ENCODE assay signal across 10 cellular contexts in the genomic region with DNA sequence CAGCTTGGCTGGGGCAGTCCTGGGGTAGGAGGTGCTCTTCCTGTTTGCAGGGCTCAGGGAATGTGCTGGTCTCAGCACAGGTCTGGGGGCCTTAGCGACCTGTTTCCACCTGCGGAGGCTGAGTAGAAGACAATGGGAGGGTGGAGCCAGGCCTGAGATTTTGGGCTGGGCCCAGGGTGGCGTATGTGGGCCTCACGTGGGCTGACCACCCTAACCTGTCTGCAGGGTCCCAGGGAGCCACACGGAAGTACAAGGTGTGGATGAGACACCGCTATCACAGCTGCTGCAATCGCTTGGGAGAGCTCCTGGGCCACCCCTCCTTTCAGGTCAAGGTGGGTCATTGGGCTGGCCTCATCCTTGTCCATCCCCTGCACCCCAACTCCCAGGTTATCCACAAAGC. TPM values are rescaled to one million over a fixed set of nuclear protein-coding genes. Genes with fewer than 3 reads are reported as not detected.
DNase-seq lines count a peak whose midpoint lies in the region; ATAC-seq and TF ChIP-seq lines count a peak whose summit lies in the region.
"Had no signal": no experiment of that assay in that cellular context is flagged by ENCODE, and none has a peak within 500 bp of the region (broad histone marks: within the 10 kb centered on the region; RNA-seq: fewer than 3 reads in every experiment).

No MANE protein-coding gene starts in this region.

- H3K4me3 Mint-ChIP-seq in natural killer cell treated with Interleukin-12 subunit alpha and Interleukin-12 subunit beta and Interleukin-15 and Interleukin-18, amount 100 ng/mL, for 72 hours: peak overlapping the region; percentile 86

- H3K4me1 ChIP-seq in BLaER1 treated with 17β-estradiol and CSF1 and Interleukin-3, amounts not matched to agents 10 nM and 100 nM: peaks cover 20 to 33% (median 24%) of the 10 kb centered on the region in 10 experiments
- peaks cover 4% of the 10 kb centered on the region for H3K4me1 ChIP-seq in KMS-11 (ENCODE audit: low read depth, poor library complexity, severe bottlenecking)

- no peak overlapping the region for H2AFZ ChIP-seq in KMS-11 (ENCODE audit: low read depth)

- peak overlapping the region; percentile 77 to 93 for H3K27ac Mint-ChIP-seq in natural killer cell treated with Interleukin-12 subunit alpha and Interleukin-12 subunit beta and Interleukin-15 and Interleukin-18, amount 100 ng/mL, for 72 hours

- H3K4me3 ChIP-seq in BLaER1 treated with 17β-estradiol and CSF1 and Interleukin-3, amounts not matched to agents 10 nM and 100 nM: peak overlapping the region; percentile 89 to 100 (median 98)
- H3K4me3 ChIP-seq in KMS-11 (IDR thresholded peaks at IDR 0.05; ENCODE audit: insufficient read depth, low read depth, low read length) (no peak overlapping the region), coronary artery (peak overlapping the region; percentile 93)

- no peaks in the 10 kb centered on the region for H3K9me3 ChIP-seq in BLaER1 treated with 17β-estradiol and CSF1 and Interleukin-3, amounts not matched to agents 10 nM and 100 nM (replicated peaks in 1 of 11)
- H3K9me3 ChIP-seq: neutrophil had no signal

- peaks cover 24% of the 10 kb centered on the region in 2 donors for H3K4me1 Mint-ChIP-seq in natural killer cell treated with Interleukin-12 subunit alpha and Interleukin-12 subunit beta and Interleukin-15 and Interleukin-18, amount 100 ng/mL, for 72 hours (ENCODE audit: low read depth in 2 of 2)

- H3K27ac ChIP-seq in BLaER1 treated with 17β-estradiol and CSF1 and Interleukin-3, amounts not matched to agents 10 nM and 100 nM: peak overlapping the region in 10 of 11 experiments; percentile 75 to 91 (median 88); a peak in 17 of 22 replicates
- H3K27ac ChIP-seq in KMS-11 (no peak overlapping the region), coronary artery (no peak overlapping the region)

- no peaks in the 10 kb centered on the region for H3K27me3 Mint-ChIP-seq in natural killer cell treated with Interleukin-12 subunit alpha and Interleukin-12 subunit beta and Interleukin-15 and Interleukin-18, amount 100 ng/mL, for 72 hours

- no peaks in the 10 kb centered on the region for H3K9me3 Mint-ChIP-seq in natural killer cell treated with Interleukin-12 subunit alpha and Interleukin-12 subunit beta and Interleukin-15 and Interleukin-18, amount 100 ng/mL, for 72 hours

- no peak for DNase-seq in coronary artery (ENCODE audit: low spot score)
- no peak for DNase-seq in natural killer cell treated with Interleukin-12 subunit alpha and Interleukin-12 subunit beta and Interleukin-15 and Interleukin-18, amount 100 ng/mL, for 72 hours (ENCODE audit: low spot score)
- no peak for DNase-seq in COLO668 (lab: John Stamatoyannopoulos, UW; ENCODE audit: unreplicated experiment)
- no peak for DNase-seq in stimulated activated CD4-positive, alpha-beta T cell treated with anti-CD3 and anti-CD28 coated beads, Interleukin-4, amount 100 ng/mL, for 4 hours
- DNase-seq: KG1 had no signal

- peaks cover 0 to 79% (median 68%) of the 10 kb centered on the region in 11 experiments; a peak in 18 of 22 replicates for H4K20me1 ChIP-seq in BLaER1 treated with 17β-estradiol and CSF1 and Interleukin-3, amounts not matched to agents 10 nM and 100 nM
- no peaks in the 10 kb centered on the region for H4K20me1 ChIP-seq in KMS-11 (ENCODE audit: insufficient read depth)

- peak overlapping the region; percentile 87 to 100 (median 96) for H3K4me2 ChIP-seq in BLaER1 treated with 17β-estradiol and CSF1 and Interleukin-3, amounts not matched to agents 10 nM and 100 nM
- peak overlapping the region; percentile 57 for H3K4me2 ChIP-seq in KMS-11

- no peaks in the 10 kb centered on the region for H3K27me3 ChIP-seq in BLaER1 treated with 17β-estradiol and CSF1 and Interleukin-3, amounts not matched to agents 10 nM and 100 nM
- H3K27me3 ChIP-seq in KMS-11 (ENCODE audit: insufficient read depth, low read depth): no peaks in the 10 kb centered on the region

- TF ChIP-seq CTCF in KMS-11 (conservative IDR thresholded peaks at IDR 0.05; ENCODE audit: low read depth, low read length): no peak
- TF ChIP-seq CTCF in coronary artery (IDR thresholded peaks at IDR 0.05): no peak

- peak overlapping the region; percentile 86 to 97 (median 90) for H3K9ac ChIP-seq in BLaER1 treated with 17β-estradiol and CSF1 and Interleukin-3, amounts not matched to agents 10 nM and 100 nM
- H3K9ac ChIP-seq in KMS-11: peak overlapping the region; percentile 68; the same call in 1 of the 2 replicates

- ATAC-seq in natural killer cell treated with Interleukin-12 subunit alpha and Interleukin-12 subunit beta and Interleukin-15 and Interleukin-18, amount 100 ng/mL, for 72 hours: no peak
- ATAC-seq in HG03460 (IDR thresholded peaks at IDR 0.05; ENCODE audit: unreplicated experiment): no peak
- no peak for ATAC-seq in HG02840 (IDR thresholded peaks at IDR 0.05; ENCODE audit: low FRiP score, unreplicated experiment)

- peaks cover 20 to 58% (median 54%) of the 10 kb centered on the region in 11 experiments for H3K36me3 ChIP-seq in BLaER1 treated with 17β-estradiol and CSF1 and Interleukin-3, amounts not matched to agents 10 nM and 100 nM
- no peaks in the 10 kb centered on the region for H3K36me3 ChIP-seq in KMS-11 (ENCODE audit: insufficient read depth)

- H3K36me3 Mint-ChIP-seq in natural killer cell treated with Interleukin-12 subunit alpha and Interleukin-12 subunit beta and Interleukin-15 and Interleukin-18, amount 100 ng/mL, for 72 hours: no peaks in the 10 kb centered on the region

- peaks cover 32% of the 10 kb centered on the region for H3K79me2 ChIP-seq in KMS-11 (ENCODE audit: insufficient read depth, low read depth)

RNA-seq across cellular contexts. Expression of a gene that starts 1.1 kb away (rescaled TPM):
- 10 to 100 TPM; 28.0 to 48.2 TPM for total RNA-seq in natural killer cell treated with Interleukin-12 subunit alpha and Interleukin-12 subunit beta and Interleukin-15 and Interleukin-18, amount 100 ng/mL, for 72 hours

RNA-seq across cellular contexts. Expression of a gene that starts 1.2 kb away (rescaled TPM):
- total RNA-seq in natural killer cell treated with Interleukin-12 subunit alpha and Interleukin-12 subunit beta and Interleukin-15 and Interleukin-18, amount 100 ng/mL, for 72 hours: 10 to 100 TPM; 29.5 to 83.7 TPM

Comparison
In these comparisons a context has a peak if more than half of its experiments do, and no peak if none do; other contexts are left out.
1. H3K27ac ChIP-seq: peak in BLaER1 treated with 17β-estradiol and CSF1 and Interleukin-3, amounts not matched to agents 10 nM and 100 nM (10 of 11); none in KMS-11 (single experiment) and coronary artery (0 of 2).